8 cellular contexts compared by ENCODE assay signal in the genomic region with DNA sequence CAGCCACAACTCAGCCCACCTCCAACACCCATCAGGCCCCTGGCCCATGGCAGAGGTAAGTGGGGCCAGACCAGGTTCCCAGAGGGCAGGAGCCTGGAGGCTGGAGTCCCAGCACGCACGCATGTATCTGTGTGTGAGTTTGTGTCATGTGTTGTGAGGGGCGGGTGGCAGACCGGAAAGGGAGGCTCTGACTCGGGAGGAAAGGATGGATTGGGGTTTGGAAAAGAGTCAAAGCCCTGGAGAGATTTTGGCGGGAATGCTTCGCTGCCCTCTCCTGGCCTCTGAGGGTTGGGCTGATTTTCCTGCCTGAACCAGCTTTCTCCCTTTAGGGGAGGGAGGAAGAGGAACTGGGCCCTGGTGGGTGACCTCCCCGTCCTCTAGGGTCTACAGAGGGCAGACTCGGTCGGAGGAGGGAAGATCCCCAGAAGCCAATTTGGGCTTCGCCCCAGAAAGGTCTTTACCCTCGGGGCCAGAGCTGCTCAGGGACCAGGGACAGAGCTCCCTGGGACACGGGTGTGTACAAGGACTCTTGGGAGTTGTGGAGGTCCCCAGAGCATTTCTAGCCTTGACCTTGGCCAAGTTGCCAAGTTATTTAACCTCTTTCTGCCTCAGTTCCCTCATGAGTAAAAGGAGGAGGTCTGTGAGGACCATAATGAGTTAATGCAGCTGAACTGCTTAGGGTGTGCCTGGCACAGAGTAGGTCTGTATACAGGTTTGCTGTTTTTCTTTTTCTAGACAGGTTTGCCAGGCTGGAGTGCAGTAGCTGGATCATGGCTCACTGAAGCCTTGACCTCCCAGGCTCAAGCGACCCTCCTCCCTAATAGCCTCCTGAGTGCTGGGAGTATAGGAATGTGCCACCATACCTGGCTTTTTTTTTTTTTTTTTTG. TPM values are rescaled to one million over a fixed set of nuclear protein-coding genes. Genes with fewer than 3 reads are reported as not detected.
A peak's percentile ranks its signal among the peaks of the same experiment; 100 is the strongest.
DNase-seq lines count a peak whose midpoint lies in the region; ATAC-seq and TF ChIP-seq lines count a peak whose summit lies in the region.

No MANE protein-coding gene starts in this region.

- no peaks in the 10 kb centered on the region for H3K9me3 ChIP-seq in breast epithelium
- no peaks in the 10 kb centered on the region for H3K9me3 ChIP-seq in lower lobe of right lung

- no peak for TF ChIP-seq POLR2A in breast epithelium (IDR thresholded peaks at IDR 0.05)

- DNase-seq in NCI-H146 (lab: John Stamatoyannopoulos, UW), result peak; percentile 55
- DNase-seq in NCI-H146 treated with DMSO at 0.1 percent for 48 hours (lab: John Stamatoyannopoulos, UW; ENCODE audit: unreplicated experiment), result no peak
- DNase-seq in NCI-H1694 (lab: John Stamatoyannopoulos, UW), result peak; percentile 57
- DNase-seq in breast epithelium (ENCODE audit: low spot score in 2 of 2), result peak in 1 of 2 donors; percentile 64
- DNase-seq in lower lobe of right lung, result no peak
- DNase-seq in activated T-cell treated with anti-CD3 and anti-CD28 coated beads, Interleukin-2, amount 50 U/mL, for 1 hour, result no peak

- peaks cover 9 to 10% of the 10 kb centered on the region in 2 donors for H3K4me1 ChIP-seq in breast epithelium
- peaks cover 38% of the 10 kb centered on the region for H3K4me1 ChIP-seq in lower lobe of right lung

- ATAC-seq in lower lobe of right lung, result peak; percentile 23 to 25
- ATAC-seq in HG03354 (IDR thresholded peaks at IDR 0.05; ENCODE audit: poor library complexity, severe bottlenecking, unreplicated experiment), result no peak
- ATAC-seq in HG03457 (IDR thresholded peaks at IDR 0.05; ENCODE audit: unreplicated experiment), result no peak

- H3K36me3 ChIP-seq in breast epithelium (no peaks in the 10 kb centered on the region), lower lobe of right lung (no peaks in the 10 kb centered on the region)

- H3K4me3 ChIP-seq in breast epithelium (peak overlapping the region in 1 of 3 donors; percentile 37), lower lobe of right lung (peak overlapping the region; percentile 8)

- TF ChIP-seq CTCF in breast epithelium (IDR thresholded peaks at IDR 0.05) (peak in 2 of 3 donors; percentile 25 to 28), lower lobe of right lung (IDR thresholded peaks at IDR 0.05) (peak; percentile 42)

- intact Hi-C loops in breast epithelium (cut with DNase I; ENCODE audit: low total_unique reads) (no loop called here), lower lobe of right lung (cut with DNase I) (no loop called here)

- H3K27ac ChIP-seq in breast epithelium (peak overlapping the region; percentile 67 to 87), lower lobe of right lung (peak overlapping the region; percentile 46)

- H3K27me3 ChIP-seq in breast epithelium (no peaks in the 10 kb centered on the region), lower lobe of right lung (ENCODE audit: low read depth) (peaks cover 4% of the 10 kb centered on the region)

RNA-seq across cellular contexts. Expression of a gene that starts 6.9 kb away (rescaled TPM):
- total RNA-seq in breast epithelium (10 to 100 TPM; 16.7 to 20.3 (median 19.7) TPM), lower lobe of right lung (36.5 TPM)

RNA-seq across cellular contexts. Expression of a gene that starts 7.3 kb away (rescaled TPM):
- total RNA-seq in breast epithelium (10 to 100 TPM; 50.1 to 64.5 (median 51.5) TPM), lower lobe of right lung (63.3 TPM)

RNA-seq across cellular contexts. Expression of a gene that starts 11.7 kb away (rescaled TPM):
- total RNA-seq in breast epithelium (10 to 100 TPM in 1 of 3 donors, 1 to 10 TPM in 2; 2.4 to 17.0 (median 7.2) TPM), lower lobe of right lung (2.2 TPM)

RNA-seq across cellular contexts. Expression of a gene that starts 21.5 kb away (rescaled TPM):
- 10 to 100 TPM; 30.3 to 91.1 (median 41.9) TPM for total RNA-seq in breast epithelium
- total RNA-seq in lower lobe of right lung, result 28.6 TPM

RNA-seq across cellular contexts. Expression of a gene that starts 23.7 kb away (rescaled TPM):
- 10 to 100 TPM; 51.2 to 68.5 (median 51.7) TPM for total RNA-seq in breast epithelium
- 44.0 TPM for total RNA-seq in lower lobe of right lung

Comparison
In these comparisons a context has a peak if more than half of its experiments do, and no peak if none do; other contexts are left out.
1. DNase-seq: peak in NCI-H146 (single experiment) and NCI-H1694 (single experiment); none in NCI-H146 treated with DMSO at 0.1 percent for 48 hours (single experiment), lower lobe of right lung (single experiment) and activated T-cell treated with anti-CD3 and anti-CD28 coated beads, Interleukin-2, amount 50 U/mL, for 1 hour (single experiment).
2. ATAC-seq: peak in lower lobe of right lung (2 of 2); none in HG03354 (single experiment) and HG03457 (single experiment).